12 cellular contexts compared by ENCODE assay signal in the genomic region with DNA sequence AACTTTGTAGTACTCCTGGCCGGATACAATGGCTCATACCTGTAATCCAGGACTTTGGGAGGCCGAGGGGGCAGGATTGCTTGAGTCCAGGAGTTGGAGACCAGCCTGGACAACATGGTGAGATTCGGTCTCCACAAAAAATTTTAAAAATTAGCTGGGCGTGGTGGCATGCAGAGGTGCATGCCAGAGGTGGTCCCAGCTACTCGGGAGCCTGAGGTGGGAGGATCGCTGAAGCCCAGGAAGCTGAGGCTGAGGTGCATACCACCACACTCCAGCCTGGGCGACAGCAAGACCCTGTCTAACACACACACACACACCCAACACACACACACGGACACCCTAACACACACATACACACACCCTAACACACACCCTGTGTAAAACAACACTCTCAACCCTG. TPM values are rescaled to one million over a fixed set of nuclear protein-coding genes. Genes with fewer than 3 reads are reported as not detected.
DNase-seq lines count a peak whose midpoint lies in the region; ATAC-seq and TF ChIP-seq lines count a peak whose summit lies in the region.
"Had no signal": no experiment of that assay in that cellular context is flagged by ENCODE, and none has a peak within 500 bp of the region (broad histone marks: within the 10 kb centered on the region; RNA-seq: fewer than 3 reads in every experiment).

No MANE protein-coding gene starts in this region.

- H3K79me1 ChIP-seq in mesenchymal stem cell (replicated peaks; ENCODE audit: low read length, poor library complexity, severe bottlenecking) = peaks cover 63% of the 10 kb centered on the region

- no peak overlapping the region for H2BK5ac ChIP-seq in mesenchymal stem cell (ENCODE audit: low read depth, low read length, poor library complexity, severe bottlenecking)

- H3K4me3 Mint-ChIP-seq in GM23338 (no peak overlapping the region), progenitor cell of endocrine pancreas (ENCODE audit: low read depth) (no peak overlapping the region)
- H3K4me3 Mint-ChIP-seq: CD14-positive monocyte; CD8-positive, alpha-beta T cell had no signal

- H3K14ac ChIP-seq in mesenchymal stem cell (ENCODE audit: low read length in 2 of 2) = no peak overlapping the region

- H3K9ac ChIP-seq in KMS-11 (no peak overlapping the region), mesenchymal stem cell (ENCODE audit: low read length) (no peak overlapping the region)

- H2BK12ac ChIP-seq in mesenchymal stem cell (ENCODE audit: low read length in 2 of 2) = no peak overlapping the region

- peaks cover 17% of the 10 kb centered on the region for H3K36me3 Mint-ChIP-seq in GM23338 (ENCODE audit: low read depth)
- peaks cover 2% of the 10 kb centered on the region for H3K36me3 Mint-ChIP-seq in progenitor cell of endocrine pancreas (ENCODE audit: insufficient read depth)

- H3K4me2 ChIP-seq in GM23338 (no peak overlapping the region), KMS-11 (peak overlapping the region; percentile 37; the same call in 1 of the 2 replicates), mesenchymal stem cell (ENCODE audit: low read length, poor library complexity, severe bottlenecking) (no peak overlapping the region)
- H3K4me2 ChIP-seq: A549 had no signal

- H4K20me1 ChIP-seq in GM23338 (replicated peaks; ENCODE audit: insufficient read depth) = peaks cover 11% of the 10 kb centered on the region; the same call in 1 of the 2 replicates
- no peaks in the 10 kb centered on the region for H4K20me1 ChIP-seq in KMS-11 (ENCODE audit: insufficient read depth)

- 95% methylated on average over 8 of the region's 8 CpGs for WGBS in mesenchymal stem cell

- peaks cover 10% of the 10 kb centered on the region for H3K4me1 Mint-ChIP-seq in GM23338
- H3K4me1 Mint-ChIP-seq in progenitor cell of endocrine pancreas (ENCODE audit: low read depth) = no peaks in the 10 kb centered on the region

- no peak overlapping the region for H2BK120ac ChIP-seq in mesenchymal stem cell (ENCODE audit: low read depth, low read length)

- peak overlapping the region; percentile 33 for H4K8ac ChIP-seq in mesenchymal stem cell (ENCODE audit: low read length)

- H3K4me3 ChIP-seq in GM23338 (no peak overlapping the region), KMS-11 (IDR thresholded peaks at IDR 0.05; ENCODE audit: insufficient read depth, low read depth, low read length) (no peak overlapping the region), mesenchymal stem cell (ENCODE audit: insufficient read depth in 1 of 2, low read depth in 1 of 2, low read length in 2 of 2) (no peak overlapping the region), BE2C (ENCODE audit: low read depth, low read length) (no peak overlapping the region)
- H3K4me3 ChIP-seq: A549 had no signal

- no peak overlapping the region for H3K4ac ChIP-seq in mesenchymal stem cell (ENCODE audit: low read depth in 1 of 2, low read length in 2 of 2)

- H3K23ac ChIP-seq in mesenchymal stem cell (ENCODE audit: low read length in 2 of 2) = no peak overlapping the region

- no peak overlapping the region for H3K18ac ChIP-seq in mesenchymal stem cell (ENCODE audit: low read depth in 1 of 2, low read length in 2 of 2)

- H2AK5ac ChIP-seq in mesenchymal stem cell (ENCODE audit: low read length, severe bottlenecking) = no peak overlapping the region

- H3K27me3 Mint-ChIP-seq in GM23338 (ENCODE audit: insufficient read depth, low read depth, poor library complexity) = peaks cover 10% of the 10 kb centered on the region
- no peaks in the 10 kb centered on the region for H3K27me3 Mint-ChIP-seq in progenitor cell of endocrine pancreas

- peaks cover 91% of the 10 kb centered on the region for H3K79me2 ChIP-seq in GM23338 (replicated peaks; ENCODE audit: insufficient read depth)
- peaks cover 53% of the 10 kb centered on the region for H3K79me2 ChIP-seq in KMS-11 (ENCODE audit: insufficient read depth, low read depth)

- TF ChIP-seq CTCF in GM23338 (conservative IDR thresholded peaks at IDR 0.05; ENCODE audit: low read depth in 2 of 2) (no peak), KMS-11 (conservative IDR thresholded peaks at IDR 0.05; ENCODE audit: low read depth, low read length) (no peak), BE2C (IDR thresholded peaks at IDR 0.05; ENCODE audit: low read depth, low read length) (no peak), progenitor cell of endocrine pancreas (IDR thresholded peaks at IDR 0.05; ENCODE audit: unreplicated experiment) (no peak)

- H2BK15ac ChIP-seq in mesenchymal stem cell (ENCODE audit: low read depth, poor library complexity, severe bottlenecking) = no peak overlapping the region

- H3K9me2 ChIP-seq in GM23338 (ENCODE audit: insufficient read depth) = no peaks in the 10 kb centered on the region

- no peak for ATAC-seq in GM23338
- ATAC-seq: A549; CD8-positive, alpha-beta T cell had no signal

- H3K27ac ChIP-seq in GM23338 (ENCODE audit: low read depth) (0 out of 2 replicates have a peak overlapping the region, but pooled peaks have one; percentile 50), KMS-11 (peak overlapping the region; percentile 45; the same call in 1 of the 2 replicates), mesenchymal stem cell (ENCODE audit: low read length, poor library complexity, severe bottlenecking) (no peak overlapping the region), substantia nigra (ENCODE audit: low read depth, low read length, poor library complexity, severe bottlenecking) (peak overlapping the region; percentile 66)
- H3K27ac ChIP-seq: A549 had no signal

- no peaks in the 10 kb centered on the region for H3F3A ChIP-seq in GM23338 (replicated peaks; ENCODE audit: low read depth)

- no peak for DNase-seq in GM23338 (ENCODE audit: low spot score)
- DNase-seq in mesenchymal stem cell = no peak
- no peak for DNase-seq in substantia nigra (lab: John Stamatoyannopoulos, UW)
- no peak for DNase-seq in ecto neural progenitor cell (ENCODE audit: low spot score)
- no peak for DNase-seq in stimulated activated CD4-positive, alpha-beta T cell treated with anti-CD3 and anti-CD28 coated beads, Interleukin-2, amount 100 ng/mL, for 48 hours
- no peak for DNase-seq in BE2C
- DNase-seq in progenitor cell of endocrine pancreas (ENCODE audit: low spot score, unreplicated experiment) = no peak
- DNase-seq: CD8-positive, alpha-beta T cell; GF-D8 had no signal

- no peaks in the 10 kb centered on the region for H3K9me3 ChIP-seq in mesenchymal stem cell (ENCODE audit: control insufficient read depth, low read length)
- H3K9me3 ChIP-seq in BE2C = no peaks in the 10 kb centered on the region
- H3K9me3 ChIP-seq: A549 had no signal

- H3K36me3 ChIP-seq in GM23338 (ENCODE audit: insufficient read depth) (no peaks in the 10 kb centered on the region), KMS-11 (ENCODE audit: insufficient read depth) (no peaks in the 10 kb centered on the region), mesenchymal stem cell (ENCODE audit: control insufficient read depth in 1 of 2, insufficient read depth in 2 of 2, low read depth in 1 of 2, low read length in 2 of 2) (peaks cover 6 to 19% of the 10 kb centered on the region in 2 experiments), BE2C (no peaks in the 10 kb centered on the region; the same call in 1 of the 2 replicates)

- no peaks in the 10 kb centered on the region for H3K27me3 ChIP-seq in GM23338 (ENCODE audit: insufficient read depth)
- no peaks in the 10 kb centered on the region for H3K27me3 ChIP-seq in KMS-11 (ENCODE audit: insufficient read depth, low read depth)
- H3K27me3 ChIP-seq in mesenchymal stem cell (ENCODE audit: control insufficient read depth in 1 of 2, insufficient read depth in 1 of 2, low read length in 2 of 2) = no peaks in the 10 kb centered on the region
- no peaks in the 10 kb centered on the region for H3K27me3 ChIP-seq in BE2C

- H3K9me3 Mint-ChIP-seq in GM23338 = no peaks in the 10 kb centered on the region
- H3K9me3 Mint-ChIP-seq in progenitor cell of endocrine pancreas (ENCODE audit: low read depth) = no peaks in the 10 kb centered on the region

- H4K91ac ChIP-seq in mesenchymal stem cell (ENCODE audit: low read length) = no peak overlapping the region

- H3K27ac Mint-ChIP-seq in GM23338 (no peak overlapping the region), progenitor cell of endocrine pancreas (no peak overlapping the region)
- H3K27ac Mint-ChIP-seq: CD8-positive, alpha-beta T cell had no signal

- H3K4me1 ChIP-seq in GM23338 (ENCODE audit: insufficient read depth) = no peaks in the 10 kb centered on the region
- peaks cover 73% of the 10 kb centered on the region for H3K4me1 ChIP-seq in KMS-11 (ENCODE audit: low read depth, poor library complexity, severe bottlenecking)
- peaks cover 8% of the 10 kb centered on the region for H3K4me1 ChIP-seq in mesenchymal stem cell (ENCODE audit: control insufficient read depth, insufficient read depth, low read depth, low read length)
- no peaks in the 10 kb centered on the region for H3K4me1 ChIP-seq in BE2C
- H3K4me1 ChIP-seq: A549 had no signal

- H2AFZ ChIP-seq in GM23338 = no peak overlapping the region
- no peak overlapping the region for H2AFZ ChIP-seq in KMS-11 (ENCODE audit: low read depth)
- H2AFZ ChIP-seq in mesenchymal stem cell (ENCODE audit: low read depth, low read length) = no peak overlapping the region

RNA-seq across cellular contexts. Expression of a gene that starts 55.6 kb away (rescaled TPM):
- total RNA-seq in GM23338 (2014; rRNA removed; shearing (Covaris generic)) = 41.8 and 46.2 TPM in 2 replicates
- polyA plus RNA-seq in GM23338 (2016; fragmentation: Nextera tagmentation; extraction: Ambion mirVana) = 6.6 and 8.1 TPM in 2 replicates
- 7.9 TPM for polyA plus RNA-seq in mesenchymal stem cell (2013, experiment 1 of 2)
- 8.8 TPM for polyA plus RNA-seq in mesenchymal stem cell (2013, experiment 2 of 2)
- 9.3 TPM for polyA plus RNA-seq in BE2C (2012; ENCODE audit: insufficient read depth, insufficient read length, low read depth)
- 38.4 and 46.2 TPM in 2 replicates for total RNA-seq in progenitor cell of endocrine pancreas
